In the genomic region with DNA sequence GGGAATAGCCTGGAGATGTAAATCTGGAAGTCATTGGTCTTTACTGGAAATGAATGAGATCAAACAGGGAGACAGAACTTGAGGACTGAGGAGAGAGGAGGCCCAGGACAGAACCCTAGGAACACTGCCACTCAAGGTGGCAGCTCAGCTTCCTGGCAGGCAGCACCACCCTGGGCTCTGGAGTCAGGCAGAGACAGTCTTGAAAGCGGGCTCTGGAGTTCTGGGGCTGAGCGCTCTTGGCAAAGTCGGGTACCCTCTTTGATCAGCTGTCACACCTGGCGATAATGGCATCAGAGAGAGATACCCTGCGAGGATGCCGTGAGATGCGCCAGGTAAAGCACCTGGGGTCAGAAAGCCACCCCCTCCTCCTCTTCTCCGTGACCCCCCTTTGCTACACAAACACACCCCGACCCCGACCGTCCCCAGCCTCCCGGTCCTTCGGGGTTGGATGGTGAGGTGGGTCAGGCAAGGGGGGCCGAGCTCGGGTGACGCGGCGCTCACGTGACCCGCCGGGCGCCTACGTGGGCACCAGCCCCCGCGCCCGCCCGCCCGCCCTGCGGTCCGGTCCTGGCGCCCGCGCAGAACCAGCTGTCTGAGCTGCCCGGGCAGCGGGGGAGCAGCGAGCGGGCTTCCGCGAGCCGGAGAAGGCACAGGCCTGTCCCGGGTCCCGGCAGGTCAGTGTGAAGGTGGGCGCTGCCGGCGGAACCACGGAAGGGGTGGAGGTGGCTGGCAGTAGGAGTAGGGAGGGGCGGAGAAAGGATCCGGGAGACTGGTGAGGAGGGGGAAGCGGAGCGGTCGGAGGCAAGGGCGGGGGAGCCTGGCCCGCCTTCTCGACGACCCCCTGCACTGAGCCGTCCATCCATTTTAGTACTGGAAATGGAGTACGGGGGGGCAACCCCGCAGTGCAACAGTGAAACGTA, we compare ENCODE assay signal across 8 cellular contexts. TPM values are rescaled to one million over a fixed set of nuclear protein-coding genes. Genes with fewer than 3 reads are reported as not detected.
DNase-seq lines count a peak whose midpoint lies in the region; ATAC-seq, FAIRE-seq and TF ChIP-seq lines count a peak whose summit lies in the region.

A gene with protein sequence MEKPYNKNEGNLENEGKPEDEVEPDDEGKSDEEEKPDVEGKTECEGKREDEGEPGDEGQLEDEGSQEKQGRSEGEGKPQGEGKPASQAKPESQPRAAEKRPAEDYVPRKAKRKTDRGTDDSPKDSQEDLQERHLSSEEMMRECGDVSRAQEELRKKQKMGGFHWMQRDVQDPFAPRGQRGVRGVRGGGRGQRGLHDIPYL (plus strand): TSS at position 579 of the 920 bp plus-strand sequence. CDS start 1,102 bp downstream, outside the sequence.

- ATAC-seq in HG03442 (IDR thresholded peaks at IDR 0.05; ENCODE audit: unreplicated experiment), result peak; percentile 77

- peak within 1 kb of the TSS; percentile 84 for H2AFZ ChIP-seq in mammary epithelial cell (ENCODE audit: low read depth, low read length)

- H3K4me3 ChIP-seq in SK-N-MC, result peak within 1 kb of the TSS; percentile 56; the same call in 1 of the 2 replicates
- peak within 1 kb of the TSS; percentile 69 for H3K4me3 ChIP-seq in mammary epithelial cell (replicated peaks in 1 of 3; ENCODE audit: insufficient read depth in 1 of 3, low read depth in 2 of 3, low read length in 3 of 3)
- peak within 1 kb of the TSS; percentile 79 for H3K4me3 ChIP-seq in iPS-15b (ENCODE audit: low read depth, low read length)
- peak within 1 kb of the TSS; percentile 60 to 76 (median 72) for H3K4me3 ChIP-seq in sigmoid colon

- H3K4me3 Mint-ChIP-seq in CD14-positive monocyte, result peak within 1 kb of the TSS; percentile 87 to 90

- peaks cover 7% of the 10 kb centered on the region for H3K4me1 Mint-ChIP-seq in CD14-positive monocyte

- intact Hi-C loops in CD14-positive monocyte (cut with micrococcal nuclease), result no loop called here
- intact Hi-C loops in mammary epithelial cell (cut with micrococcal nuclease), result loop anchor here (5.0 kb wide), 1 partner anchor 80 kb away; the partner anchor contains the start of gene MORF4L2
- intact Hi-C loops in sigmoid colon (cut with DNase I), result loop anchor here (2.0 kb wide), 1 partner anchor 21 kb away; the partner anchor contains the start of gene TCEAL1

- peaks cover 0 to 5% (median 0%) of the 10 kb centered on the region in 7 donors for H3K9me3 Mint-ChIP-seq in CD14-positive monocyte

- H3K9ac ChIP-seq in SK-N-MC (ENCODE audit: insufficient read length) (no peak within 1 kb of the TSS), mammary epithelial cell (ENCODE audit: insufficient read depth, low read length) (peak within 1 kb of the TSS; percentile 65), iPS-15b (ENCODE audit: low read depth, low read length) (peak within 1 kb of the TSS; percentile 62)

- peak; percentile 39 for FAIRE-seq in GM19239 (lab: Jason Lieb, UNC)

- TF ChIP-seq EP300 in sigmoid colon (IDR thresholded peaks at IDR 0.05), result no peak

- peak; percentile 45 for DNase-seq in CD14-positive monocyte (ENCODE audit: low spot score)
- peak; percentile 17 for DNase-seq in GM19239 (ENCODE audit: insufficient read length, low spot score)
- no peak for DNase-seq in SK-N-MC (ENCODE audit: low read depth, low spot score)
- no peak for DNase-seq in mammary epithelial cell
- DNase-seq in sigmoid colon, result peak; percentile 82
- DNase-seq in NK-92 treated with Interleukin-12 subunit alpha and Interleukin-12 subunit beta, amount 100 ng/mL, for 24 hours (lab: John Stamatoyannopoulos, UW), result no peak

- peaks cover 0 to 2% of the 10 kb centered on the region in 2 donors for H3K36me3 Mint-ChIP-seq in CD14-positive monocyte

- peaks cover 0 to 15% (median 11%) of the 10 kb centered on the region in 3 donors for H3K27me3 Mint-ChIP-seq in CD14-positive monocyte (ENCODE audit: low read depth in 3 of 3)

- H3K9me3 ChIP-seq in SK-N-MC (ENCODE audit: low read depth, low read length), result no peaks in the 10 kb centered on the region
- H3K9me3 ChIP-seq in mammary epithelial cell (replicated peaks; ENCODE audit: insufficient read depth, low read length), result no peaks in the 10 kb centered on the region
- H3K9me3 ChIP-seq in iPS-15b (ENCODE audit: control insufficient read depth, insufficient read depth, low read length), result no peaks in the 10 kb centered on the region
- no peaks in the 10 kb centered on the region for H3K9me3 ChIP-seq in sigmoid colon

- no peaks in the 10 kb centered on the region for H3K4me1 ChIP-seq in mammary epithelial cell (ENCODE audit: insufficient read depth, low read length)
- peaks cover 3% of the 10 kb centered on the region for H3K4me1 ChIP-seq in iPS-15b (ENCODE audit: control insufficient read depth, insufficient read depth, low read length)
- H3K4me1 ChIP-seq in sigmoid colon, result no peaks in the 10 kb centered on the region

- peaks cover 7% of the 10 kb centered on the region for H3K79me2 ChIP-seq in mammary epithelial cell (ENCODE audit: insufficient read depth, low read length)

- H4K20me1 ChIP-seq in mammary epithelial cell (ENCODE audit: insufficient read depth, low read length), result no peaks in the 10 kb centered on the region

- peak within 1 kb of the TSS; percentile 56 for H3K4me2 ChIP-seq in mammary epithelial cell (ENCODE audit: insufficient read depth, low read depth, low read length)

- H3K36me3 ChIP-seq in SK-N-MC (ENCODE audit: insufficient read depth, low read length) (no peaks in the 10 kb centered on the region), mammary epithelial cell (ENCODE audit: insufficient read depth, low read length) (no peaks in the 10 kb centered on the region), iPS-15b (ENCODE audit: control insufficient read depth, insufficient read depth, low read length) (no peaks in the 10 kb centered on the region), sigmoid colon (peaks cover 0 to 3% (median 0%) of the 10 kb centered on the region in 4 donors)

- no peaks in the 10 kb centered on the region for H3K27me3 ChIP-seq in mammary epithelial cell (ENCODE audit: insufficient read depth, low read length)
- H3K27me3 ChIP-seq in iPS-15b (ENCODE audit: control insufficient read depth, insufficient read depth, low read length), result peaks cover 8% of the 10 kb centered on the region
- no peaks in the 10 kb centered on the region for H3K27me3 ChIP-seq in sigmoid colon

- H3K27ac ChIP-seq in SK-N-MC, result no peak within 1 kb of the TSS
- H3K27ac ChIP-seq in mammary epithelial cell (ENCODE audit: insufficient read depth, low read depth, low read length), result peak within 1 kb of the TSS; percentile 59
- peak within 1 kb of the TSS; percentile 90 to 95 (median 90) for H3K27ac ChIP-seq in sigmoid colon

- H3K27ac Mint-ChIP-seq in CD14-positive monocyte, result peak within 1 kb of the TSS in 6 of 7 donors; percentile 60 to 90 (median 80)

- WGBS in mammary epithelial cell (ENCODE audit: low coverage, missing lambda C conversion rate), result 63% methylated on average over 2 of the region's 59 CpGs
- WGBS in sigmoid colon, 2 donors, result 0 to 1% methylated on average over 59 of the region's 59 CpGs

- dilution Hi-C loops in mammary epithelial cell (cut with HindIII; ENCODE audit: low sequenced_read_pairs), result no loop called here

- TF ChIP-seq CTCF in CD14-positive monocyte (IDR thresholded peaks at IDR 0.05), result no peak
- no peak for TF ChIP-seq CTCF in mammary epithelial cell (conservative IDR thresholded peaks at IDR 0.05 in 1 of 2, IDR thresholded peaks at IDR 0.05 in 1 of 2; ENCODE audit: extremely low read depth in 1 of 2, insufficient read depth in 1 of 2, low read depth in 1 of 2, low read length in 2 of 2)
- no peak for TF ChIP-seq CTCF in sigmoid colon (IDR thresholded peaks at IDR 0.05)

- in situ Hi-C loops in mammary epithelial cell (cut with MboI; ENCODE audit: low sequenced_read_pairs in 2 of 2), result loop anchor here in 1 of 2 donors (10.0 kb wide), 1 partner anchor 63 kb away; no protein-coding TSS in a partner anchor

- BruUV-seq in mammary epithelial cell (replicated peaks; lab: Mats Ljungman, UMichigan), result TSS peak; percentile 59

- peak; percentile 24 to 40 for TF ChIP-seq POLR2A in sigmoid colon (IDR thresholded peaks at IDR 0.05)

- CTCF ChIA-PET in mammary epithelial cell (lab: Charles Lee; ENCODE audit: low non-redundant PET), result no interaction called here

RNA-seq across cellular contexts. Expression of the gene that starts here (rescaled TPM):
- polyA plus RNA-seq in CD14-positive monocyte, result 1 to 10 TPM; 1.8 to 2.1 TPM
- total RNA-seq in mammary epithelial cell, result 10 to 100 TPM in 1 of 2 donors, 1 to 10 TPM in 1; 9.3 to 41.2 TPM
- 22.2 TPM for polyA plus RNA-seq in mammary epithelial cell
- 28.1 TPM for polyA minus RNA-seq in mammary epithelial cell
- 10 to 100 TPM; 55.3 to 68.3 (median 61.4) TPM for total RNA-seq in sigmoid colon
- polyA plus RNA-seq in sigmoid colon, result 10 to 100 TPM; 13.9 to 31.8 (median 17.7) TPM

Comparison
In these comparisons a context has a peak if more than half of its experiments do, and no peak if none do; other contexts are left out.
1. DNase-seq: peak in CD14-positive monocyte (single experiment), GM19239 (single experiment) and sigmoid colon (single experiment); none in SK-N-MC (single experiment), mammary epithelial cell (single experiment) and NK-92 treated with Interleukin-12 subunit alpha and Interleukin-12 subunit beta, amount 100 ng/mL, for 24 hours (single experiment).
2. intact Hi-C loops: an anchor here in mammary epithelial cell (5.0 kb wide) and sigmoid colon (2.0 kb wide); none called in CD14-positive monocyte.
3. Peak in every context shown above with its lines, with median percentiles within 50 percentile points of each other: H3K4me3 ChIP-seq.